26 cellular contexts compared by ENCODE assay signal in genomic region chr1:32613472-32613871, GRCh38. TPM values are rescaled to one million over a fixed set of nuclear protein-coding genes. Genes with fewer than 3 reads are reported as not detected.
DNase-seq lines count a peak whose midpoint lies in the region; ATAC-seq lines count a peak whose summit lies in the region.
"Had no signal": no experiment of that assay in that cellular context is flagged by ENCODE, and none has a peak within 500 bp of the region (broad histone marks: within the 10 kb centered on the region; RNA-seq: fewer than 3 reads in every experiment).

No MANE protein-coding gene starts in this region.

- peak overlapping the region; percentile 17 for H3K4me3 Mint-ChIP-seq in activated naive CD8-positive, alpha-beta T cell
- no peak overlapping the region for H3K4me3 Mint-ChIP-seq in activated naive CD8-positive, alpha-beta T cell treated with anti-CD3 and anti-CD28 coated beads, Interleukin-2, amount 50 U/mL, for 24 hours
- peak overlapping the region; percentile 31 for H3K4me3 Mint-ChIP-seq in central memory CD8-positive, alpha-beta T cell
- peak overlapping the region; percentile 40 for H3K4me3 Mint-ChIP-seq in natural killer cell treated with Interleukin-12 subunit alpha and Interleukin-12 subunit beta and Interleukin-15 and Interleukin-18, amount 100 ng/mL, for 72 hours
- H3K4me3 Mint-ChIP-seq: CD8-positive, alpha-beta T cell had no signal

- H3K27me3 Mint-ChIP-seq in activated naive CD8-positive, alpha-beta T cell: no peaks in the 10 kb centered on the region
- H3K27me3 Mint-ChIP-seq in activated naive CD8-positive, alpha-beta T cell treated with anti-CD3 and anti-CD28 coated beads, Interleukin-2, amount 50 U/mL, for 24 hours: no peaks in the 10 kb centered on the region
- H3K27me3 Mint-ChIP-seq in central memory CD8-positive, alpha-beta T cell: no peaks in the 10 kb centered on the region
- no peaks in the 10 kb centered on the region for H3K27me3 Mint-ChIP-seq in natural killer cell treated with Interleukin-12 subunit alpha and Interleukin-12 subunit beta and Interleukin-15 and Interleukin-18, amount 100 ng/mL, for 72 hours

- peaks cover 4% of the 10 kb centered on the region for H3K4me1 Mint-ChIP-seq in activated naive CD8-positive, alpha-beta T cell (ENCODE audit: low read depth)
- H3K4me1 Mint-ChIP-seq in activated naive CD8-positive, alpha-beta T cell treated with anti-CD3 and anti-CD28 coated beads, Interleukin-2, amount 50 U/mL, for 24 hours: peaks cover 8% of the 10 kb centered on the region
- peaks cover 6% of the 10 kb centered on the region for H3K4me1 Mint-ChIP-seq in central memory CD8-positive, alpha-beta T cell
- H3K4me1 Mint-ChIP-seq in natural killer cell treated with Interleukin-12 subunit alpha and Interleukin-12 subunit beta and Interleukin-15 and Interleukin-18, amount 100 ng/mL, for 72 hours (ENCODE audit: low read depth in 2 of 2): peaks cover 4 to 6% of the 10 kb centered on the region in 2 donors

- no peak for ATAC-seq in activated naive CD8-positive, alpha-beta T cell treated with anti-CD3 and anti-CD28 coated beads, Interleukin-2, amount 50 U/mL, for 24 hours
- no peak for ATAC-seq in central memory CD8-positive, alpha-beta T cell (replicated peaks; ENCODE audit: extremely low read depth, poor library complexity, severe bottlenecking)
- ATAC-seq in natural killer cell treated with Interleukin-12 subunit alpha and Interleukin-12 subunit beta and Interleukin-15 and Interleukin-18, amount 100 ng/mL, for 72 hours: no peak
- no peak for ATAC-seq in stimulated activated naive CD8-positive, alpha-beta T cell treated with anti-CD3 and anti-CD28 coated beads, Interleukin-15, Interleukin-2, amounts not matched to agents 100 U/mL and 50 U/mL, for 24 hours
- ATAC-seq: CD8-positive, alpha-beta T cell had no signal

- no peak for DNase-seq in activated naive CD8-positive, alpha-beta T cell treated with anti-CD3 and anti-CD28 coated beads, Interleukin-2, amount 50 U/mL, for 24 hours
- no peak for DNase-seq in central memory CD8-positive, alpha-beta T cell (ENCODE audit: low spot score in 2 of 2)
- no peak for DNase-seq in natural killer cell treated with Interleukin-12 subunit alpha and Interleukin-12 subunit beta and Interleukin-15 and Interleukin-18, amount 100 ng/mL, for 72 hours (ENCODE audit: low spot score)
- DNase-seq in retina: no peak
- DNase-seq in stimulated activated naive CD8-positive, alpha-beta T cell treated with anti-CD3 and anti-CD28 coated beads, Interleukin-15, Interleukin-2, amounts not matched to agents 100 U/mL and 50 U/mL, for 24 hours: no peak
- no peak for DNase-seq in NCI-H1105 (lab: John Stamatoyannopoulos, UW)
- DNase-seq: AML-193; C1 segment of cervical spinal cord; Caco-2; CD8-positive, alpha-beta T cell; DMS 273 treated with DMSO at 0.1 percent for 48 hours; DMS79 treated with DMSO at 0.1 percent for 48 hours; GF-D8; H9; IMR-90; KG1; MM.1S; NCI-H1417; NCI-H1694; NCI-H2029 treated with DMSO at 0.1 percent for 48 hours; NCI-H2227 treated with DMSO at 0.1 percent for 48 hours; NCI-H526 treated with DMSO at 0.1 percent for 48 hours; Right ventricle myocardium superior; RPMI8226 had no signal

- no peaks in the 10 kb centered on the region for H3K36me3 Mint-ChIP-seq in activated naive CD8-positive, alpha-beta T cell
- peaks cover 7% of the 10 kb centered on the region for H3K36me3 Mint-ChIP-seq in activated naive CD8-positive, alpha-beta T cell treated with anti-CD3 and anti-CD28 coated beads, Interleukin-2, amount 50 U/mL, for 24 hours (ENCODE audit: low read depth)
- H3K36me3 Mint-ChIP-seq in central memory CD8-positive, alpha-beta T cell (ENCODE audit: insufficient read depth): no peaks in the 10 kb centered on the region
- no peaks in the 10 kb centered on the region for H3K36me3 Mint-ChIP-seq in natural killer cell treated with Interleukin-12 subunit alpha and Interleukin-12 subunit beta and Interleukin-15 and Interleukin-18, amount 100 ng/mL, for 72 hours

- no peak overlapping the region for H3K27ac Mint-ChIP-seq in activated naive CD8-positive, alpha-beta T cell
- H3K27ac Mint-ChIP-seq in activated naive CD8-positive, alpha-beta T cell treated with anti-CD3 and anti-CD28 coated beads, Interleukin-2, amount 50 U/mL, for 24 hours: no peak overlapping the region
- no peak overlapping the region for H3K27ac Mint-ChIP-seq in central memory CD8-positive, alpha-beta T cell (ENCODE audit: low read depth)
- H3K27ac Mint-ChIP-seq in natural killer cell treated with Interleukin-12 subunit alpha and Interleukin-12 subunit beta and Interleukin-15 and Interleukin-18, amount 100 ng/mL, for 72 hours: peak overlapping the region in 1 of 2 donors; percentile 53
- H3K27ac Mint-ChIP-seq: CD8-positive, alpha-beta T cell; GM23338; H9 had no signal

- H3K9me3 Mint-ChIP-seq in activated naive CD8-positive, alpha-beta T cell (ENCODE audit: low read depth): no peaks in the 10 kb centered on the region
- no peaks in the 10 kb centered on the region for H3K9me3 Mint-ChIP-seq in activated naive CD8-positive, alpha-beta T cell treated with anti-CD3 and anti-CD28 coated beads, Interleukin-2, amount 50 U/mL, for 24 hours
- no peaks in the 10 kb centered on the region for H3K9me3 Mint-ChIP-seq in central memory CD8-positive, alpha-beta T cell
- H3K9me3 Mint-ChIP-seq in natural killer cell treated with Interleukin-12 subunit alpha and Interleukin-12 subunit beta and Interleukin-15 and Interleukin-18, amount 100 ng/mL, for 72 hours: no peaks in the 10 kb centered on the region
- H3K9me3 Mint-ChIP-seq: CD8-positive, alpha-beta T cell; GM23338; H9 had no signal

RNA-seq across cellular contexts. Expression of gene ZBTB8OS, which starts 36.9 kb away (rescaled TPM):
- total RNA-seq in natural killer cell treated with Interleukin-12 subunit alpha and Interleukin-12 subunit beta and Interleukin-15 and Interleukin-18, amount 100 ng/mL, for 72 hours: 10 to 100 TPM; 51.6 to 58.3 TPM

RNA-seq across cellular contexts. Expression of gene RBBP4, which starts 37.5 kb away (rescaled TPM):
- total RNA-seq in natural killer cell treated with Interleukin-12 subunit alpha and Interleukin-12 subunit beta and Interleukin-15 and Interleukin-18, amount 100 ng/mL, for 72 hours: 100 to 1,000 TPM; 228 to 244 TPM
